7 cellular contexts compared by ENCODE assay signal in the genomic region with DNA sequence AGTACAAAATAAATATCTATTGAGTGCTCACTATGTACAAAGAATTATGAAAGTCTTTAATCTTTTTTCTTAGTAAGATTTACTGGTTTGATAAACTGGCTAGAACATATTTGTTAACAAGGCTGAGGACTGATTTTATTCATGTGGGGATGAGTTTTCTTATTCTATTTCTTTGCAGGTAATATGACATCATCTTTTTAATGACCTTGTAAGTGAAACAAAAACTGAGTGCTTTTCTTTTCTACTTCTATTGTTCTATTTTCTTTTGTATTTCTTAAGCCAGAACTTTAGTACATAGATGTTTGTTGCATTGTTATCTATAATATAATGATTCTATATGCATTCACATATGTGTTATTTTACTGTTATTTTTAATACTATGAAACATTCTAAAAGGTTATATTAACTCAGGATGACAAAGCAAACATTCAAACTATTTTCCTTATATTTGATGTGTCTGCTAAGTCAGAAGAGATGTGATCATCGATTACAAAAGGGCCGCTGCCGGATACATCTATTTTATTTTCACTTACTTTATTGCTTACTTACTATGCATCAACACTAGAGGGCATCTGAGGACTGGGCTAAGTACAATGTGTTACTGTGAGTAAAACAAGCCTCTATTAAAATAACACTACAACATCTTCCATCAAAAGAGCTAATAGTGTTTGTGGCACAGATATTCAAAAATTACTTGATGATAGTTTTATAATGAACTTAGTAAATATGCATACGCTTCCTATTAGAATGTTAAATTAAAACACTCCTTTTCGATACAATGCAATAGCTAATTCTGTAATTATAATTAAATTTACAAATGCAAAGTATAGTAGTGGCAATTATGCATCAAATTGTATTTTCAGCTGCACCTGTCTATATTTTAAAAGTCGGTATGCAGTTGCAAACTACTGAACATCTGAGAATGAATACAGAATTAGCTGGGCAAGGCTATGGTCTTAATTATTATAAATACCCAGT.
A peak's percentile ranks its signal among the peaks of the same experiment; 100 is the strongest.
DNase-seq lines count a peak whose midpoint lies in the region; ATAC-seq and TF ChIP-seq lines count a peak whose summit lies in the region.

No MANE protein-coding gene starts in this region.

- no peaks in the 10 kb centered on the region for H3K79me2 ChIP-seq in KMS-11 (ENCODE audit: insufficient read depth, low read depth)

- no peaks in the 10 kb centered on the region for H3K9me3 Mint-ChIP-seq in endothelial cell (ENCODE audit: unreplicated experiment)

- DNase-seq in RPMI7951 (ENCODE audit: low read depth) (peak; percentile 59), endothelial cell (ENCODE audit: low spot score) (peak; percentile 30), mucosa of gallbladder (ENCODE audit: low spot score) (peak; percentile 12), omental fat pad (ENCODE audit: low spot score) (no peak)

- ATAC-seq in GM21723 (IDR thresholded peaks at IDR 0.05; ENCODE audit: unreplicated experiment) (peak; percentile 86), omental fat pad (ENCODE audit: low FRiP score) (no peak)

- no peaks in the 10 kb centered on the region for H3K27me3 ChIP-seq in KMS-11 (ENCODE audit: insufficient read depth, low read depth)

- no peaks in the 10 kb centered on the region for H3K4me1 Mint-ChIP-seq in endothelial cell (ENCODE audit: unreplicated experiment)

- no peak overlapping the region for H3K9ac ChIP-seq in KMS-11

- TF ChIP-seq CTCF in GM12874 (IDR thresholded peaks at IDR 0.05; ENCODE audit: insufficient read depth, low read depth, low read length): peak; percentile 53; the same call in 1 of the 2 replicates
- TF ChIP-seq CTCF in KMS-11 (conservative IDR thresholded peaks at IDR 0.05; ENCODE audit: low read depth, low read length): peak; percentile 76
- peak; percentile 67 for TF ChIP-seq CTCF in endothelial cell (IDR thresholded peaks at IDR 0.05; ENCODE audit: unreplicated experiment)
- TF ChIP-seq CTCF in omental fat pad (IDR thresholded peaks at IDR 0.05): peak in 1 of 3 donors; percentile 48

- H3K4me3 Mint-ChIP-seq in endothelial cell (ENCODE audit: unreplicated experiment): no peak overlapping the region

- H3K27ac ChIP-seq in KMS-11: no peak overlapping the region

- no peak overlapping the region for H3K27ac Mint-ChIP-seq in endothelial cell (ENCODE audit: unreplicated experiment)

- no peak overlapping the region; the same call in 1 of the 2 replicates for H2AFZ ChIP-seq in KMS-11 (ENCODE audit: low read depth)

- no peaks in the 10 kb centered on the region for H3K4me1 ChIP-seq in KMS-11 (ENCODE audit: low read depth, poor library complexity, severe bottlenecking)

- no peaks in the 10 kb centered on the region for H4K20me1 ChIP-seq in KMS-11 (ENCODE audit: insufficient read depth)

- H3K36me3 Mint-ChIP-seq in endothelial cell (ENCODE audit: low read depth, unreplicated experiment): no peaks in the 10 kb centered on the region

- H3K27me3 Mint-ChIP-seq in endothelial cell (ENCODE audit: unreplicated experiment): no peaks in the 10 kb centered on the region

- no peaks in the 10 kb centered on the region for H3K36me3 ChIP-seq in KMS-11 (ENCODE audit: insufficient read depth)

- H3K4me2 ChIP-seq in KMS-11: no peak overlapping the region

- no peak overlapping the region for H3K4me3 ChIP-seq in KMS-11 (IDR thresholded peaks at IDR 0.05; ENCODE audit: insufficient read depth, low read depth, low read length)
